Comparison of ENCODE assay signal across 8 cellular contexts in genomic region chr5:128083033-128083810, GRCh38. TPM values are rescaled to one million over a fixed set of nuclear protein-coding genes. Genes with fewer than 3 reads are reported as not detected.
DNase-seq lines count a peak whose midpoint lies in the region; ATAC-seq and TF ChIP-seq lines count a peak whose summit lies in the region.

Gene SLC12A2, plus strand, starts transcription at chr5:128083766. Its CDS starts 189 bp downstream, at chr5:128083955.

- peaks cover 39% of the 10 kb centered on the region for H3K4me1 Mint-ChIP-seq in dendritic cell treated with granulocyte-macrophage colony-stimulating factor and Interleukin-4, amounts not matched to agents 40 ng/mL and 50 ng/mL, for 4 days (ENCODE audit: low read depth)

- no peaks in the 10 kb centered on the region for H3K36me3 ChIP-seq in left lung

- H3K27ac ChIP-seq in left lung: peak within 1 kb of the TSS; percentile 96

- H3K27me3 ChIP-seq in left lung: peaks cover 0 to 4% of the 10 kb centered on the region in 2 donors

- H3K4me3 ChIP-seq in left lung: peak within 1 kb of the TSS; percentile 82 to 89

- no peak for TF ChIP-seq CTCF in left lung (IDR thresholded peaks at IDR 0.05)

- peak within 1 kb of the TSS; percentile 87 for H3K4me3 Mint-ChIP-seq in dendritic cell treated with granulocyte-macrophage colony-stimulating factor and Interleukin-4, amounts not matched to agents 40 ng/mL and 50 ng/mL, for 4 days

- H3K9me3 Mint-ChIP-seq in dendritic cell treated with granulocyte-macrophage colony-stimulating factor and Interleukin-4, amounts not matched to agents 40 ng/mL and 50 ng/mL, for 4 days: no peaks in the 10 kb centered on the region

- intact Hi-C loops in dendritic cell treated with granulocyte-macrophage colony-stimulating factor and Interleukin-4, amounts not matched to agents 40 ng/mL and 50 ng/mL, for 4 days (cut with micrococcal nuclease): loop anchor here (5.0 to 10.0 kb wide), 4 partner anchors 248 to 1012 kb away; partner anchors contain the start of genes FBN2, ISOC1 and PRRC1
- intact Hi-C loops in left lung (cut with DNase I): no loop called here

- peak within 1 kb of the TSS; percentile 85 for H3K27ac Mint-ChIP-seq in dendritic cell treated with granulocyte-macrophage colony-stimulating factor and Interleukin-4, amounts not matched to agents 40 ng/mL and 50 ng/mL, for 4 days

- H3K27me3 Mint-ChIP-seq in dendritic cell treated with granulocyte-macrophage colony-stimulating factor and Interleukin-4, amounts not matched to agents 40 ng/mL and 50 ng/mL, for 4 days: peaks cover 13% of the 10 kb centered on the region

- peaks cover 15 to 60% of the 10 kb centered on the region in 2 donors for H3K4me1 ChIP-seq in left lung

- ATAC-seq in GM19351 (IDR thresholded peaks at IDR 0.05; ENCODE audit: unreplicated experiment) (peak; percentile 55), HG03520 (IDR thresholded peaks at IDR 0.05; ENCODE audit: unreplicated experiment) (peak; percentile 49), left lung (peak; percentile 87)

- H3K36me3 Mint-ChIP-seq in dendritic cell treated with granulocyte-macrophage colony-stimulating factor and Interleukin-4, amounts not matched to agents 40 ng/mL and 50 ng/mL, for 4 days (ENCODE audit: low read depth): peaks cover 7% of the 10 kb centered on the region

- H3K9me3 ChIP-seq in left lung: no peaks in the 10 kb centered on the region

- DNase-seq in C1 segment of cervical spinal cord (lab: John Stamatoyannopoulos, UW) (peak; percentile 47 to 95 (median 89)), NCI-H748 (lab: John Stamatoyannopoulos, UW; ENCODE audit: unreplicated experiment) (peak; percentile 96), left lung (peak; percentile 96)
- DNase-seq in activated CD4-positive, alpha-beta T cell treated with anti-CD3 and anti-CD28 coated beads, Interleukin-2, amount 50 U/mL, for 24 hours (ENCODE audit: low read depth in 1 of 2, low spot score in 1 of 2): peak; percentile 76 to 82
- DNase-seq in stimulated activated CD4-positive, alpha-beta T cell treated with anti-CD3 and anti-CD28 coated beads, Interleukin-2, amount 100 ng/mL, for 4 hours (ENCODE audit: low read depth): peak; percentile 88

RNA-seq across cellular contexts. Expression of gene SLC12A2, which starts in this region (rescaled TPM):
- 10 to 100 TPM; 33.7 to 43.9 TPM for total RNA-seq in left lung

Comparison
In these comparisons a context has a peak if more than half of its experiments do, and no peak if none do; other contexts are left out.
1. Peak in every context shown above with its lines: DNase-seq, ATAC-seq, H3K4me3 ChIP-seq and H3K27ac ChIP-seq.